9 cellular contexts compared by ENCODE assay signal in the genomic region with DNA sequence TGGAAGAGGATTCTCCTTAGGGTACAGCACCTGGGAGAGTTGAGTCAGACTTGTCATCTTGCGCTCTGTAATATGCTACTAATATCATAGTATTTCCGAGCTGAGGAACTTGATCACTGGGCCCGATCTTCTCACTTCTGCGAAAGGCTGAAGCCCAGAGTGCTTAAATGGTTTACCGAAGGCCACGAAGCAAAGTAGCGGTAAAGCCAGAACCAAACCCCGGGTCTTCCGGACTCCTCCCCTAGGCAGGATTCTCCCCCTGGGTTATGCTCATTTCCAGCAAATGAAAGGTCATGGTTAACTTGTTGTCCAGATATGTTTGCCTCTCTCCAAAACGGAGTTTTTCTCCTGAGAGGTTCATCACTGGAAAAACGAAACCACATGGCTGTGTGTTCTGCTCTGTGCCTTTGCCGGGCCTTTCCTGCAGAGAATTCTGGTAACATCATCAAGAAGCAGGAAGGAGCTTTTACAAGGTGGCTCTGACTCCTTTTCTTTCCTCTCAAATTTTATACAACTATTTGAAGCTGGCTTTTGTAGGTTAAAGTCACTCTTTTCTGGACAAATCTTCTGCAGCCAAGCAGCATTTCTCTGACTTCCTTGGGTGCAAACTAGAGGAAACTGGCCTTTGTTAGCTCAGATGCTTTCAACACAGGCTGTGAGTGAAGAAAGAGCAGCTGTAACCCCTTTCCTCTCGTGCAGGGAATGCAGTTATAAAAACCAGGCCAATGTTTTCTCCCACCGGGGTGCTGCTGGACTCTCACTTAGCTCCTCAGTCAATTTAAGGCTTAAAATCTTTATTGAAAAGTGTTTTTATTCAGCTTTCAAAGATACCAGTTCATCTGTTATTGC. TPM values are rescaled to one million over a fixed set of nuclear protein-coding genes. Genes with fewer than 3 reads are reported as not detected.
A peak's percentile ranks its signal among the peaks of the same experiment; 100 is the strongest.
DNase-seq lines count a peak whose midpoint lies in the region; ATAC-seq and TF ChIP-seq lines count a peak whose summit lies in the region.
"Had no signal": no experiment of that assay in that cellular context is flagged by ENCODE, and none has a peak within 500 bp of the region (broad histone marks: within the 10 kb centered on the region; RNA-seq: fewer than 3 reads in every experiment).

No MANE protein-coding gene starts in this region.

- no peak overlapping the region for H2BK120ac ChIP-seq in mesendoderm (ENCODE audit: low read depth, low read length)

- no CpG with 5 or more reads among the region's 14 CpGs for WGBS in mesendoderm (ENCODE audit: extremely low coverage, insufficient coverage, low lambda C conversion rate)
- WGBS in urinary bladder = 64% methylated on average over 14 of the region's 14 CpGs

- no peak overlapping the region for H2BK5ac ChIP-seq in mesendoderm (ENCODE audit: low read length)

- peaks cover 83% of the 10 kb centered on the region for H3K4me1 Mint-ChIP-seq in activated T-cell treated with anti-CD3 and anti-CD28 coated beads, Interleukin-2, amount 50 U/mL, for 24 hours (ENCODE audit: low read depth)
- no peaks in the 10 kb centered on the region for H3K4me1 Mint-ChIP-seq in MCF 10A (ENCODE audit: insufficient read depth, unreplicated experiment)

- peak overlapping the region; percentile 59 for H3K4me3 Mint-ChIP-seq in activated T-cell treated with anti-CD3 and anti-CD28 coated beads, Interleukin-2, amount 50 U/mL, for 24 hours
- H3K4me3 Mint-ChIP-seq in MCF 10A (ENCODE audit: unreplicated experiment) = no peak overlapping the region

- TF ChIP-seq CTCF in MCF 10A (IDR thresholded peaks at IDR 0.05; ENCODE audit: unreplicated experiment) = no peak

- H3K79me2 ChIP-seq in mesendoderm (ENCODE audit: control insufficient read depth, insufficient read depth, low read length) = no peaks in the 10 kb centered on the region

- no peak overlapping the region for H3K56ac ChIP-seq in mesendoderm (ENCODE audit: low read length)

- no peak overlapping the region for H2AK5ac ChIP-seq in mesendoderm (ENCODE audit: low read length)

- no peaks in the 10 kb centered on the region for H3K9me3 Mint-ChIP-seq in activated T-cell treated with anti-CD3 and anti-CD28 coated beads, Interleukin-2, amount 50 U/mL, for 24 hours
- H3K9me3 Mint-ChIP-seq in MCF 10A (ENCODE audit: unreplicated experiment) = no peaks in the 10 kb centered on the region

- H3K27me3 Mint-ChIP-seq in activated T-cell treated with anti-CD3 and anti-CD28 coated beads, Interleukin-2, amount 50 U/mL, for 24 hours = no peaks in the 10 kb centered on the region
- no peaks in the 10 kb centered on the region for H3K27me3 Mint-ChIP-seq in MCF 10A (ENCODE audit: insufficient read depth, unreplicated experiment)

- intact Hi-C loops in MCF 10A (cut with micrococcal nuclease) = no loop called here

- H3K36me3 ChIP-seq in mesendoderm (ENCODE audit: control insufficient read depth, insufficient read depth, low read length) (no peaks in the 10 kb centered on the region), urinary bladder (ENCODE audit: insufficient read depth) (no peaks in the 10 kb centered on the region)

- no peak overlapping the region for H2BK15ac ChIP-seq in mesendoderm (replicated peaks; ENCODE audit: low read depth)

- peak overlapping the region; percentile 92 for H3K27ac Mint-ChIP-seq in activated T-cell treated with anti-CD3 and anti-CD28 coated beads, Interleukin-2, amount 50 U/mL, for 24 hours
- peak overlapping the region; percentile 27 for H3K27ac Mint-ChIP-seq in MCF 10A (ENCODE audit: low read depth, unreplicated experiment)

- H3K9ac ChIP-seq in mesendoderm (ENCODE audit: low read length) = no peak overlapping the region

- no peak overlapping the region for H3K4me2 ChIP-seq in mesendoderm (ENCODE audit: low read length)

- H3K4ac ChIP-seq in mesendoderm (ENCODE audit: low read depth, low read length) = no peak overlapping the region

- CTCF ChIA-PET in MCF 10A (lab: Yijun Ruan, JAX) = interaction anchor here (0.5 to 0.6 kb wide), 4 partner anchors 51 to 192 kb away, joined by 3 to 4 read pairs (median 3); no protein-coding TSS in a partner anchor

- no peak for ATAC-seq in HG03457 (IDR thresholded peaks at IDR 0.05; ENCODE audit: unreplicated experiment)

- H3K23ac ChIP-seq in mesendoderm (ENCODE audit: low read length) = no peak overlapping the region

- H3K36me3 Mint-ChIP-seq in activated T-cell treated with anti-CD3 and anti-CD28 coated beads, Interleukin-2, amount 50 U/mL, for 24 hours (ENCODE audit: low read depth) = peaks cover 10% of the 10 kb centered on the region
- no peaks in the 10 kb centered on the region for H3K36me3 Mint-ChIP-seq in MCF 10A (ENCODE audit: insufficient read depth, unreplicated experiment)

- no peaks in the 10 kb centered on the region for H3K79me1 ChIP-seq in mesendoderm (ENCODE audit: low read length)

- no peak overlapping the region for H4K8ac ChIP-seq in mesendoderm (ENCODE audit: low read depth, low read length)

- POLR2A ChIA-PET in MCF 10A (lab: Yijun Ruan, JAX) = interaction anchor here (0.6 kb wide), 1 partner anchor 11 kb away, joined by 3 read pairs; no protein-coding TSS in a partner anchor

- H3K27me3 ChIP-seq in mesendoderm (ENCODE audit: insufficient read depth, low read length, poor library complexity) = no peaks in the 10 kb centered on the region

- H3K27ac ChIP-seq in mesendoderm (ENCODE audit: low read depth, low read length) (no peak overlapping the region), urinary bladder (ENCODE audit: low read depth) (peak overlapping the region; percentile 64)

- no peak overlapping the region for H4K5ac ChIP-seq in mesendoderm (ENCODE audit: low read length)

- no peak overlapping the region for H3K4me3 ChIP-seq in mesendoderm (ENCODE audit: low read length)
- H3K4me3 ChIP-seq in urinary bladder (ENCODE audit: low read depth, low read length) = no peak overlapping the region

- H3K4me1 ChIP-seq in mesendoderm (ENCODE audit: control insufficient read depth, low read depth, low read length) = peaks cover 2% of the 10 kb centered on the region
- no peaks in the 10 kb centered on the region for H3K4me1 ChIP-seq in urinary bladder (ENCODE audit: insufficient read depth)

- no peak for DNase-seq in activated T-cell treated with anti-CD3 and anti-CD28 coated beads, Interleukin-2, amount 50 U/mL, for 24 hours
- no peak for DNase-seq in activated T-cell treated with anti-CD3 and anti-CD28 coated beads for 4 hours
- DNase-seq in MCF 10A (ENCODE audit: unreplicated experiment) = no peak
- DNase-seq in mesendoderm = no peak
- no peak for DNase-seq in NCI-H1105 (lab: John Stamatoyannopoulos, UW)
- DNase-seq in NCI-H1048 (lab: John Stamatoyannopoulos, UW) = no peak
- DNase-seq: DMS79 had no signal

- BruUV-seq in MCF 10A (replicated peaks; lab: Mats Ljungman, UMichigan) = no TSS peak

- peak overlapping the region; percentile 82 for H3K18ac ChIP-seq in mesendoderm (ENCODE audit: low read length)

RNA-seq across cellular contexts. Expression of a gene that starts 35.5 kb away (rescaled TPM):
- 6.2 and 10.3 TPM in 2 replicates for total RNA-seq in MCF 10A (2022)
- 8.2 TPM for polyA plus RNA-seq in mesendoderm (2013, experiment 1 of 2)
- 8.8 TPM for polyA plus RNA-seq in mesendoderm (2013, experiment 2 of 2)
- total RNA-seq in urinary bladder = 11.4 TPM
- polyA plus RNA-seq in urinary bladder = 1.6 TPM
